In genomic region chr13:33537691-33538090, GRCh38 we compare ENCODE assay signal across 11 cellular contexts.
A peak's percentile ranks its signal among the peaks of the same experiment; 100 is the strongest.
DNase-seq lines count a peak whose midpoint lies in the region; ATAC-seq and TF ChIP-seq lines count a peak whose summit lies in the region.
"Had no signal": no experiment of that assay in that cellular context is flagged by ENCODE, and none has a peak within 500 bp of the region (broad histone marks: within the 10 kb centered on the region; RNA-seq: fewer than 3 reads in every experiment).

No MANE protein-coding gene starts in this region.

- no peak overlapping the region for H3K4me3 ChIP-seq in SJSA1
- H3K4me3 ChIP-seq in fibroblast of mammary gland (ENCODE audit: control insufficient read depth, low read depth, low read length): no peak overlapping the region
- no peak overlapping the region for H3K4me3 ChIP-seq in sigmoid colon
- H3K4me3 ChIP-seq: SJCRH30 had no signal

- peaks cover 29% of the 10 kb centered on the region for H3K4me1 ChIP-seq in SJSA1 (replicated peaks)
- peaks cover 0 to 72% (median 55%) of the 10 kb centered on the region in 4 donors for H3K4me1 ChIP-seq in sigmoid colon

- peak in 1 of 2 experiments; percentile 2 for DNase-seq in SJSA1 (ENCODE audit: low read depth in 1 of 2, low spot score in 2 of 2)
- peak; percentile 46 for DNase-seq in fibroblast of mammary gland (ENCODE audit: low read depth)
- no peak for DNase-seq in sigmoid colon
- no peak for DNase-seq in NCI-H2029 treated with DMSO at 0.1 percent for 48 hours (lab: John Stamatoyannopoulos, UW)
- DNase-seq in occipital lobe (lab: John Stamatoyannopoulos, UW): no peak
- DNase-seq: central memory CD4-positive, alpha-beta T cell; naive thymus-derived CD8-positive, alpha-beta T cell had no signal

- no peaks in the 10 kb centered on the region for H3K9me3 ChIP-seq in SJSA1 (replicated peaks)
- no peaks in the 10 kb centered on the region for H3K9me3 ChIP-seq in sigmoid colon
- H3K9me3 ChIP-seq: SJCRH30 had no signal

- TF ChIP-seq POLR2A in sigmoid colon (IDR thresholded peaks at IDR 0.05): no peak

- ATAC-seq in GM19025 (IDR thresholded peaks at IDR 0.05; ENCODE audit: low read depth, unreplicated experiment) (peak; percentile 16), HG03097 (IDR thresholded peaks at IDR 0.05; ENCODE audit: low FRiP score, unreplicated experiment) (no peak), HG02759 (IDR thresholded peaks at IDR 0.05; ENCODE audit: unreplicated experiment) (no peak)
- ATAC-seq: naive thymus-derived CD8-positive, alpha-beta T cell had no signal

- 73 to 75% methylated on average over 2 of the region's 2 CpGs for WGBS in sigmoid colon, 2 donors

- H3K27ac ChIP-seq in SJSA1 (peak overlapping the region; percentile 48; the same call in 1 of the 2 replicates), sigmoid colon (peak overlapping the region; percentile 19 to 96 (median 93))
- H3K27ac ChIP-seq: SJCRH30 had no signal

- TF ChIP-seq CTCF in fibroblast of mammary gland (conservative IDR thresholded peaks at IDR 0.05; ENCODE audit: control insufficient read depth, insufficient read depth, low read depth, low read length) (no peak), sigmoid colon (IDR thresholded peaks at IDR 0.05) (no peak)

- H3K36me3 ChIP-seq in SJSA1 (no peaks in the 10 kb centered on the region), sigmoid colon (no peaks in the 10 kb centered on the region)
- H3K36me3 ChIP-seq: SJCRH30 had no signal

- H3K27me3 ChIP-seq in SJSA1 (replicated peaks) (no peaks in the 10 kb centered on the region), sigmoid colon (no peaks in the 10 kb centered on the region)
- H3K27me3 ChIP-seq: SJCRH30 had no signal

- intact Hi-C loops in sigmoid colon (cut with DNase I): loop anchor here (5.0 to 10.0 kb wide), 2 partner anchors 85 to 523 kb away; partner anchors contain the start of gene KL

- TF ChIP-seq EP300 in sigmoid colon (IDR thresholded peaks at IDR 0.05): peak in 1 of 4 donors; percentile 7
